8 cellular contexts compared by ENCODE assay signal in genomic region chr3:39150170-39150802, GRCh38. TPM values are rescaled to one million over a fixed set of nuclear protein-coding genes. Genes with fewer than 3 reads are reported as not detected.
DNase-seq lines count a peak whose midpoint lies in the region; ATAC-seq and TF ChIP-seq lines count a peak whose summit lies in the region.

No MANE protein-coding gene starts in this region.

- no TSS peak for BruUV-seq in A673 (replicated peaks; lab: Mats Ljungman, UMichigan)

- DNase-seq in A673 (ENCODE audit: low spot score) = no peak
- peak; percentile 33 for DNase-seq in H7
- DNase-seq in activated naive CD8-positive, alpha-beta T cell treated with anti-CD3 and anti-CD28 coated beads for 36 hours = no peak
- DNase-seq in left lung = no peak
- DNase-seq in upper lobe of left lung = no peak
- DNase-seq in NCI-H345 treated with DMSO at 0.1 percent for 48 hours (lab: John Stamatoyannopoulos, UW; ENCODE audit: unreplicated experiment) = no peak
- DNase-seq in NOMO-1 treated with DMSO at 0.1 percent for 48 hours (lab: John Stamatoyannopoulos, UW; ENCODE audit: unreplicated experiment) = no peak

- H3K9me3 Mint-ChIP-seq in activated naive CD8-positive, alpha-beta T cell treated with anti-CD3 and anti-CD28 coated beads for 36 hours = no peaks in the 10 kb centered on the region

- 39 to 48% methylated on average over 3 to 5 of the region's 5 CpGs for WGBS in upper lobe of left lung, 2 donors

- TF ChIP-seq EP300 in upper lobe of left lung (IDR thresholded peaks at IDR 0.05) = no peak

- peaks cover 6% of the 10 kb centered on the region for H3K36me3 ChIP-seq in A673 (ENCODE audit: insufficient read depth, low read length, poor library complexity, severe bottlenecking)
- peaks cover 4% of the 10 kb centered on the region; the same call in 1 of the 2 replicates for H3K36me3 ChIP-seq in H7 (replicated peaks; ENCODE audit: control insufficient read depth, insufficient read depth, low read length)
- H3K36me3 ChIP-seq in left lung = peaks cover 0 to 13% of the 10 kb centered on the region in 2 donors
- peaks cover 0 to 53% (median 16%) of the 10 kb centered on the region in 4 donors for H3K36me3 ChIP-seq in upper lobe of left lung

- peaks cover 69% of the 10 kb centered on the region for H3K36me3 Mint-ChIP-seq in activated naive CD8-positive, alpha-beta T cell treated with anti-CD3 and anti-CD28 coated beads for 36 hours

- peaks cover 66% of the 10 kb centered on the region for H3K4me1 Mint-ChIP-seq in activated naive CD8-positive, alpha-beta T cell treated with anti-CD3 and anti-CD28 coated beads for 36 hours

- intact Hi-C loops in A673 (cut with micrococcal nuclease; ENCODE audit: unreplicated experiment) = no loop called here
- intact Hi-C loops in left lung (cut with DNase I) = no loop called here

- H3K4me3 Mint-ChIP-seq in activated naive CD8-positive, alpha-beta T cell treated with anti-CD3 and anti-CD28 coated beads for 36 hours = peak overlapping the region; percentile 95

- peak overlapping the region; percentile 98 for H3K27ac Mint-ChIP-seq in activated naive CD8-positive, alpha-beta T cell treated with anti-CD3 and anti-CD28 coated beads for 36 hours

- CTCF ChIA-PET in A673 (lab: Charles Lee) = interaction anchor here (1.0 kb wide), 1 partner anchor 24 kb away, joined by 3 read pairs; no protein-coding TSS in a partner anchor

- POLR2A ChIA-PET in A673 (lab: Charles Lee; ENCODE audit: low non-redundant PET) = no interaction called here

- H3K4me1 ChIP-seq in A673 (ENCODE audit: insufficient read depth, low read length, poor library complexity, severe bottlenecking) (peaks cover 51% of the 10 kb centered on the region), left lung (peaks cover 61 to 81% of the 10 kb centered on the region in 2 donors), upper lobe of left lung (peaks cover 62 to 81% (median 79%) of the 10 kb centered on the region in 4 donors)

- peak overlapping the region; percentile 72 for H3K4me3 ChIP-seq in A673 (ENCODE audit: low read depth, low read length, poor library complexity, severe bottlenecking)
- no peak overlapping the region; the same call in 1 of the 2 replicates for H3K4me3 ChIP-seq in H7 (ENCODE audit: insufficient read depth, low read depth, low read length)
- peak overlapping the region; percentile 93 for H3K4me3 ChIP-seq in left lung
- H3K4me3 ChIP-seq in upper lobe of left lung = peak overlapping the region; percentile 62 to 91 (median 72)

- H3K9me3 ChIP-seq in A673 (ENCODE audit: low read depth, low read length, poor library complexity, severe bottlenecking) (no peaks in the 10 kb centered on the region), left lung (no peaks in the 10 kb centered on the region), upper lobe of left lung (no peaks in the 10 kb centered on the region)

- H3K27ac ChIP-seq in A673 (ENCODE audit: low read depth, low read length, poor library complexity, severe bottlenecking) (peak overlapping the region; percentile 88), left lung (peak overlapping the region; percentile 99), upper lobe of left lung (peak overlapping the region; percentile 99 to 100 (median 100))

- TF ChIP-seq POLR2A in upper lobe of left lung (IDR thresholded peaks at IDR 0.05) = no peak

- no peaks in the 10 kb centered on the region for H3K27me3 Mint-ChIP-seq in activated naive CD8-positive, alpha-beta T cell treated with anti-CD3 and anti-CD28 coated beads for 36 hours

- H3K27me3 ChIP-seq in A673 (replicated peaks; ENCODE audit: insufficient read depth, low read depth, low read length, poor library complexity) (no peaks in the 10 kb centered on the region), H7 (ENCODE audit: control insufficient read depth, insufficient read depth, low read length) (peaks cover 2% of the 10 kb centered on the region; the same call in 1 of the 2 replicates), left lung (no peaks in the 10 kb centered on the region), upper lobe of left lung (no peaks in the 10 kb centered on the region)

- no peak for ATAC-seq in left lung
- no peak for ATAC-seq in upper lobe of left lung (ENCODE audit: low FRiP score in 2 of 2)
- no peak for ATAC-seq in GM19455 (IDR thresholded peaks at IDR 0.05; ENCODE audit: unreplicated experiment)

- TF ChIP-seq CTCF in A673 (conservative IDR thresholded peaks at IDR 0.05; ENCODE audit: low read depth, low read length) (no peak), left lung (IDR thresholded peaks at IDR 0.05) (no peak), upper lobe of left lung (IDR thresholded peaks at IDR 0.05) (peak in 3 of 6 experiments; percentile 24 to 46 (median 40))

RNA-seq across cellular contexts. Expression of gene CSRNP1, which starts 3.1 kb away (rescaled TPM):
- total RNA-seq in A673 (2021) (7.1 and 9.7 TPM in 2 replicates), left lung (10 to 100 TPM; 24.1 to 33.7 TPM), upper lobe of left lung (100 to 1,000 TPM in 1 of 6 donors, 10 to 100 TPM in 5; 32.5 to 128 (median 82.4) TPM)
- total RNA-seq in H7 (2014; rRNA removed; shearing (Covaris generic)) = 13.4 and 16.5 TPM in 2 replicates
- 10 to 100 TPM; 53.4 to 54.8 TPM for total RNA-seq in activated naive CD8-positive, alpha-beta T cell treated with anti-CD3 and anti-CD28 coated beads for 36 hours

RNA-seq across cellular contexts. Expression of gene XIRP1, which starts 42.1 kb away (rescaled TPM):
- total RNA-seq in A673 (2021) (not detected in 2 replicates), left lung (under 1 TPM; 0.09 to 0.18 TPM), upper lobe of left lung (1 to 10 TPM in 1 of 6 donors, under 1 TPM in 2, not detected in 3; 0.07 to 1.2 (median 0.10) TPM)
- total RNA-seq in H7 (2014; rRNA removed; shearing (Covaris generic)) = not detected in 2 replicates
- under 1 TPM; 0.66 to 0.91 TPM for total RNA-seq in activated naive CD8-positive, alpha-beta T cell treated with anti-CD3 and anti-CD28 coated beads for 36 hours

RNA-seq across cellular contexts. Expression of gene TTC21A, which starts 42.8 kb away (rescaled TPM):
- 1.4 and 2.1 TPM in 2 replicates for total RNA-seq in A673 (2021)
- total RNA-seq in H7 (2014; rRNA removed; shearing (Covaris generic)) = 0.90 and 2.7 TPM in 2 replicates
- under 1 TPM; 0.42 to 0.78 TPM for total RNA-seq in activated naive CD8-positive, alpha-beta T cell treated with anti-CD3 and anti-CD28 coated beads for 36 hours
- 10 to 100 TPM in 1 of 2 donors, 1 to 10 TPM in 1; 7.1 to 10.6 TPM for total RNA-seq in left lung
- 10 to 100 TPM in 4 of 6 donors, 1 to 10 TPM in 2; 7.4 to 52.4 (median 14.3) TPM for total RNA-seq in upper lobe of left lung

RNA-seq across cellular contexts. Expression of gene GORASP1, which starts 42.9 kb away (rescaled TPM):
- total RNA-seq in A673 (2021) (24.3 and 29.2 TPM in 2 replicates), left lung (10 to 100 TPM; 62.5 to 63.2 TPM), upper lobe of left lung (10 to 100 TPM; 71.1 to 99.5 (median 79.8) TPM)
- total RNA-seq in H7 (2014; rRNA removed; shearing (Covaris generic)) = 45.6 and 46.9 TPM in 2 replicates
- 10 to 100 TPM; 11.5 to 11.9 TPM for total RNA-seq in activated naive CD8-positive, alpha-beta T cell treated with anti-CD3 and anti-CD28 coated beads for 36 hours
